In the genomic region with DNA sequence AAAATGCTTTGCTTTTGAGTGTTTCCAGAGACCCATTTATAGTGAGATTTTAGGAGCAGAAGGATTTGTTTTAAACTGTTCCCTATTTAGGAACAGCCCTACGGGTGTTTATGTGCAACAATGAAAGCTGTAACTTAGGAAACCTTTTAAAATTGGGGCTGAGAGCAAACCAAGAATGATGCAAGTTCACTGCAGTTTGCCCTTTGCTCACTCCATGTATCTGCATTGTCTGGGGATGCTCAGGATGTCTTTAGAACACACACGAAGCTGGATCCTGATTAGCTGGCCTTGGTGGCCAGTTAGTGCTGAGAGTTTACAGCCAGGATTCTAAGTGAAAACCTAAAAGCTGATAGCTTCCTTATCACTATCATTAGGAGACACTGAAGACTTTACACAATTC, we compare ENCODE assay signal across 2 cellular contexts.
TF ChIP-seq lines count a peak whose summit lies in the region.

No MANE protein-coding gene starts in this region.

TF ChIP-seq in SK-N-SH, 30 proteins besides CTCF, POLR2A, EP300 and RAD21:
- TF ChIP-seq, protein P1, sequence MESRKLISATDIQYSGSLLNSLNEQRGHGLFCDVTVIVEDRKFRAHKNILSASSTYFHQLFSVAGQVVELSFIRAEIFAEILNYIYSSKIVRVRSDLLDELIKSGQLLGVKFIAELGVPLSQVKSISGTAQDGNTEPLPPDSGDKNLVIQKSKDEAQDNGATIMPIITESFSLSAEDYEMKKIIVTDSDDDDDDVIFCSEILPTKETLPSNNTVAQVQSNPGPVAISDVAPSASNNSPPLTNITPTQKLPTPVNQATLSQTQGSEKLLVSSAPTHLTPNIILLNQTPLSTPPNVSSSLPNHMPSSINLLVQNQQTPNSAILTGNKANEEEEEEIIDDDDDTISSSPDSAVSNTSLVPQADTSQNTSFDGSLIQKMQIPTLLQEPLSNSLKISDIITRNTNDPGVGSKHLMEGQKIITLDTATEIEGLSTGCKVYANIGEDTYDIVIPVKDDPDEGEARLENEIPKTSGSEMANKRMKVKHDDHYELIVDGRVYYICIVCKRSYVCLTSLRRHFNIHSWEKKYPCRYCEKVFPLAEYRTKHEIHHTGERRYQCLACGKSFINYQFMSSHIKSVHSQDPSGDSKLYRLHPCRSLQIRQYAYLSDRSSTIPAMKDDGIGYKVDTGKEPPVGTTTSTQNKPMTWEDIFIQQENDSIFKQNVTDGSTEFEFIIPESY (IDR thresholded peaks at IDR 0.05; ENCODE audit: borderline replicate concordance, low read depth): no peak
- TF ChIP-seq RFX5 (IDR thresholded peaks at IDR 0.05; ENCODE audit: low read length): no peak
- TF ChIP-seq CHD2 (IDR thresholded peaks at IDR 0.05; ENCODE audit: low read length, partially characterized antibody): no peak
- TF ChIP-seq TAF1 (IDR thresholded peaks at IDR 0.05; ENCODE audit: borderline replicate concordance, low read depth, low read length): no peak
- TF ChIP-seq TCF12 (IDR thresholded peaks at IDR 0.05): no peak
- TF ChIP-seq RCOR1 (IDR thresholded peaks at IDR 0.05; ENCODE audit: low read length): no peak
- TF ChIP-seq MEF2A (IDR thresholded peaks at IDR 0.05; ENCODE audit: borderline replicate concordance, low read depth): no peak
- no peak for TF ChIP-seq TEAD4 (IDR thresholded peaks at IDR 0.05; ENCODE audit: borderline replicate concordance, insufficient read depth)
- TF ChIP-seq SIN3A (IDR thresholded peaks at IDR 0.05; ENCODE audit: borderline replicate concordance, low read depth, low read length): no peak
- TF ChIP-seq, protein P2, sequence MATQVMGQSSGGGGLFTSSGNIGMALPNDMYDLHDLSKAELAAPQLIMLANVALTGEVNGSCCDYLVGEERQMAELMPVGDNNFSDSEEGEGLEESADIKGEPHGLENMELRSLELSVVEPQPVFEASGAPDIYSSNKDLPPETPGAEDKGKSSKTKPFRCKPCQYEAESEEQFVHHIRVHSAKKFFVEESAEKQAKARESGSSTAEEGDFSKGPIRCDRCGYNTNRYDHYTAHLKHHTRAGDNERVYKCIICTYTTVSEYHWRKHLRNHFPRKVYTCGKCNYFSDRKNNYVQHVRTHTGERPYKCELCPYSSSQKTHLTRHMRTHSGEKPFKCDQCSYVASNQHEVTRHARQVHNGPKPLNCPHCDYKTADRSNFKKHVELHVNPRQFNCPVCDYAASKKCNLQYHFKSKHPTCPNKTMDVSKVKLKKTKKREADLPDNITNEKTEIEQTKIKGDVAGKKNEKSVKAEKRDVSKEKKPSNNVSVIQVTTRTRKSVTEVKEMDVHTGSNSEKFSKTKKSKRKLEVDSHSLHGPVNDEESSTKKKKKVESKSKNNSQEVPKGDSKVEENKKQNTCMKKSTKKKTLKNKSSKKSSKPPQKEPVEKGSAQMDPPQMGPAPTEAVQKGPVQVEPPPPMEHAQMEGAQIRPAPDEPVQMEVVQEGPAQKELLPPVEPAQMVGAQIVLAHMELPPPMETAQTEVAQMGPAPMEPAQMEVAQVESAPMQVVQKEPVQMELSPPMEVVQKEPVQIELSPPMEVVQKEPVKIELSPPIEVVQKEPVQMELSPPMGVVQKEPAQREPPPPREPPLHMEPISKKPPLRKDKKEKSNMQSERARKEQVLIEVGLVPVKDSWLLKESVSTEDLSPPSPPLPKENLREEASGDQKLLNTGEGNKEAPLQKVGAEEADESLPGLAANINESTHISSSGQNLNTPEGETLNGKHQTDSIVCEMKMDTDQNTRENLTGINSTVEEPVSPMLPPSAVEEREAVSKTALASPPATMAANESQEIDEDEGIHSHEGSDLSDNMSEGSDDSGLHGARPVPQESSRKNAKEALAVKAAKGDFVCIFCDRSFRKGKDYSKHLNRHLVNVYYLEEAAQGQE (IDR thresholded peaks at IDR 0.05; ENCODE audit: low read depth, low read length): no peak
- TF ChIP-seq IRF3 (IDR thresholded peaks at IDR 0.05; ENCODE audit: low read depth, low read length): no peak
- TF ChIP-seq MXI1 (IDR thresholded peaks at IDR 0.05; ENCODE audit: low read depth, low read length): no peak
- TF ChIP-seq NRF1 (IDR thresholded peaks at IDR 0.05; ENCODE audit: low read depth, low read length): no peak
- no peak for TF ChIP-seq POLR2AphosphoS5 (IDR thresholded peaks at IDR 0.05; ENCODE audit: low read depth, low read length)
- TF ChIP-seq FOXJ3 (CRISPR knock-in tag; IDR thresholded peaks at IDR 0.05): no peak
- no peak for TF ChIP-seq ELF1 (IDR thresholded peaks at IDR 0.05)
- no peak for TF ChIP-seq JUND (IDR thresholded peaks at IDR 0.05)
- TF ChIP-seq EZH2phosphoT487 (IDR thresholded peaks at IDR 0.05; ENCODE audit: borderline replicate concordance, low read depth): no peak
- TF ChIP-seq PBX3 (IDR thresholded peaks at IDR 0.05): no peak
- TF ChIP-seq, protein P3, sequence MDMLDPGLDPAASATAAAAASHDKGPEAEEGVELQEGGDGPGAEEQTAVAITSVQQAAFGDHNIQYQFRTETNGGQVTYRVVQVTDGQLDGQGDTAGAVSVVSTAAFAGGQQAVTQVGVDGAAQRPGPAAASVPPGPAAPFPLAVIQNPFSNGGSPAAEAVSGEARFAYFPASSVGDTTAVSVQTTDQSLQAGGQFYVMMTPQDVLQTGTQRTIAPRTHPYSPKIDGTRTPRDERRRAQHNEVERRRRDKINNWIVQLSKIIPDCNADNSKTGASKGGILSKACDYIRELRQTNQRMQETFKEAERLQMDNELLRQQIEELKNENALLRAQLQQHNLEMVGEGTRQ (IDR thresholded peaks at IDR 0.05; ENCODE audit: borderline replicate concordance, low read depth, low read length): no peak

TF ChIP-seq in SK-N-SH treated with all-trans-retinoic acid at 6 μM for 48 hours, 23 proteins besides CTCF, POLR2A, EP300 and RAD21 (continued from another document):
- TF ChIP-seq CSRNP3 (CRISPR knock-in tag; IDR thresholded peaks at IDR 0.05) (no peak), ZFP30 (CRISPR knock-in tag; IDR thresholded peaks at IDR 0.05) (no peak), POU6F1 (CRISPR knock-in tag; IDR thresholded peaks at IDR 0.05; ENCODE audit: borderline replicate concordance, low read depth) (no peak), SNAI2 (CRISPR knock-in tag; IDR thresholded peaks at IDR 0.05) (no peak)
TF ChIP-seq in SK-N-SH treated with all-trans-retinoic acid at 6 μM for 48 hours: peak in this region for 0.
